Comparison of ENCODE assay signal across 31 cellular contexts in genomic region chr16:20259549-20259948, GRCh38.
"Had no signal": no experiment of that assay in that cellular context is flagged by ENCODE, and none has a peak within 500 bp of the region (broad histone marks: within the 10 kb centered on the region; RNA-seq: fewer than 3 reads in every experiment).

No MANE protein-coding gene starts in this region.

- H3K36me3 ChIP-seq: SJCRH30, WERI-Rb-1 had no signal

- H3K4me1 ChIP-seq: SJCRH30 had no signal

- H3K9me3 Mint-ChIP-seq: activated CD4-positive, alpha-beta memory T cell treated with anti-CD3 and anti-CD28 coated beads, Interleukin-2, amount 10 ng/mL, durations not matched to agents 7 days and 5 days had no signal

- H3K27me3 Mint-ChIP-seq: activated CD4-positive, alpha-beta memory T cell treated with anti-CD3 and anti-CD28 coated beads, Interleukin-2, amount 10 ng/mL, durations not matched to agents 7 days and 5 days; activated CD8-positive, alpha-beta memory T cell treated with anti-CD3 and anti-CD28 coated beads, Interleukin-2, amount 10 ng/mL, durations not matched to agents 7 days and 5 days; activated naive CD4-positive, alpha-beta T cell treated with anti-CD3 and anti-CD28 coated beads, Interleukin-2, amount 10 ng/mL, durations not matched to agents 7 days and 5 days; activated naive CD8-positive, alpha-beta T cell treated with anti-CD3 and anti-CD28 coated beads, Interleukin-2, amount 50 U/mL, for 24 hours had no signal

- H3K36me3 Mint-ChIP-seq: activated CD8-positive, alpha-beta memory T cell treated with anti-CD3 and anti-CD28 coated beads, Interleukin-2, amount 10 ng/mL, durations not matched to agents 7 days and 5 days; activated naive CD4-positive, alpha-beta T cell treated with anti-CD3 and anti-CD28 coated beads, Interleukin-2, amount 10 ng/mL, durations not matched to agents 7 days and 5 days; activated naive CD8-positive, alpha-beta T cell; brain; T-cell had no signal

- ATAC-seq: activated CD8-positive, alpha-beta memory T cell treated with anti-CD3 and anti-CD28 coated beads, Interleukin-2, amount 10 ng/mL, durations not matched to agents 7 days and 5 days; activated naive CD8-positive, alpha-beta T cell treated with anti-CD3 and anti-CD28 coated beads, Interleukin-2, amount 50 U/mL, for 24 hours; Panc1; T-cell; T-helper 17 cell had no signal

- H3K27ac ChIP-seq: SJCRH30, SK-N-MC, WERI-Rb-1 had no signal

- DNase-seq: activated CD4-positive, alpha-beta memory T cell treated with anti-CD3 and anti-CD28 coated beads, Interleukin-2, amount 10 ng/mL, durations not matched to agents 7 days and 5 days; activated CD4-positive, alpha-beta T cell treated with anti-CD3 and anti-CD28 coated beads for 1 hour; activated CD4-positive, alpha-beta T cell treated with anti-CD3 and anti-CD28 coated beads for 48 hours; activated CD4-positive, CD25-positive, alpha-beta regulatory T cell; activated CD8-positive, alpha-beta memory T cell treated with anti-CD3 and anti-CD28 coated beads for 24 hours; activated CD8-positive, alpha-beta memory T cell treated with anti-CD3 and anti-CD28 coated beads, Interleukin-2, amount 10 ng/mL, durations not matched to agents 7 days and 5 days; activated CD8-positive, alpha-beta memory T cell treated with anti-CD3 and anti-CD28 coated beads, Interleukin-2, amount 50 U/mL, for 48 hours; activated effector memory CD4-positive, alpha-beta T cell treated with Interleukin-2 at 50 U/mL for 16 hours; activated naive CD4-positive, alpha-beta T cell treated with anti-CD3 and anti-CD28 coated beads, Interleukin-2, amount 10 ng/mL, durations not matched to agents 7 days and 5 days; activated naive CD8-positive, alpha-beta T cell treated with anti-CD3 and anti-CD28 coated beads, Interleukin-2, amount 50 U/mL, for 24 hours; activated T-cell treated with anti-CD3 and anti-CD28 coated beads, Interleukin-2, amount 50 U/mL, for 48 hours; anterior cingulate cortex; caudate nucleus; cerebellar nuclear complex; NCI-H1105; NCI-H1417 treated with DMSO at 0.1 percent for 48 hours; NCI-H1930; NCI-H2081 treated with DMSO at 0.1 percent for 48 hours; NCI-H226; NCI-H446 treated with DMSO at 0.1 percent for 48 hours; NCI-H524; SHP77; SJCRH30; T-cell; T-helper 17 cell; T-helper 9 cell; WERI-Rb-1 had no signal

- H3K4me1 Mint-ChIP-seq: activated CD4-positive, alpha-beta memory T cell treated with anti-CD3 and anti-CD28 coated beads, Interleukin-2, amount 10 ng/mL, durations not matched to agents 7 days and 5 days; activated CD8-positive, alpha-beta memory T cell treated with anti-CD3 and anti-CD28 coated beads, Interleukin-2, amount 10 ng/mL, durations not matched to agents 7 days and 5 days; activated naive CD4-positive, alpha-beta T cell treated with anti-CD3 and anti-CD28 coated beads, Interleukin-2, amount 10 ng/mL, durations not matched to agents 7 days and 5 days; activated naive CD8-positive, alpha-beta T cell treated with anti-CD3 and anti-CD28 coated beads, Interleukin-2, amount 50 U/mL, for 24 hours; T-cell; T-helper 17 cell had no signal

- H3K27me3 ChIP-seq: SJCRH30 had no signal

- H3K4me3 ChIP-seq: SJCRH30, SK-N-MC had no signal

- H3K9me3 ChIP-seq: SJCRH30 had no signal

- H3K27ac Mint-ChIP-seq: activated CD4-positive, alpha-beta memory T cell treated with anti-CD3 and anti-CD28 coated beads, Interleukin-2, amount 10 ng/mL, durations not matched to agents 7 days and 5 days; activated CD8-positive, alpha-beta memory T cell treated with anti-CD3 and anti-CD28 coated beads, Interleukin-2, amount 10 ng/mL, durations not matched to agents 7 days and 5 days; activated naive CD4-positive, alpha-beta T cell treated with anti-CD3 and anti-CD28 coated beads, Interleukin-2, amount 10 ng/mL, durations not matched to agents 7 days and 5 days; activated naive CD8-positive, alpha-beta T cell; activated naive CD8-positive, alpha-beta T cell treated with anti-CD3 and anti-CD28 coated beads, Interleukin-2, amount 50 U/mL, for 24 hours; brain; T-cell; T-helper 17 cell had no signal

- H3K4me3 Mint-ChIP-seq: activated CD4-positive, alpha-beta memory T cell treated with anti-CD3 and anti-CD28 coated beads, Interleukin-2, amount 10 ng/mL, durations not matched to agents 7 days and 5 days; activated CD8-positive, alpha-beta memory T cell treated with anti-CD3 and anti-CD28 coated beads, Interleukin-2, amount 10 ng/mL, durations not matched to agents 7 days and 5 days; activated naive CD4-positive, alpha-beta T cell treated with anti-CD3 and anti-CD28 coated beads, Interleukin-2, amount 10 ng/mL, durations not matched to agents 7 days and 5 days; activated naive CD8-positive, alpha-beta T cell; activated naive CD8-positive, alpha-beta T cell treated with anti-CD3 and anti-CD28 coated beads, Interleukin-2, amount 50 U/mL, for 24 hours; brain; T-cell; T-helper 17 cell had no signal
